ENCODE assay signal across 12 cellular contexts in genomic region chr1:188489336-188490112, GRCh38.
DNase-seq lines count a peak whose midpoint lies in the region; ATAC-seq, FAIRE-seq and TF ChIP-seq lines count a peak whose summit lies in the region.
"Had no signal": no experiment of that assay in that cellular context is flagged by ENCODE, and none has a peak within 500 bp of the region (broad histone marks: within the 10 kb centered on the region; RNA-seq: fewer than 3 reads in every experiment).

No MANE protein-coding gene starts in this region.

- TF ChIP-seq POLR2A in H54 (IDR thresholded peaks at IDR 0.05; ENCODE audit: low read depth, low read length) = no peak
- no peak for TF ChIP-seq POLR2A in H1 (IDR thresholded peaks at IDR 0.05; ENCODE audit: control extremely low read depth in 1 of 2, low read depth in 2 of 2, low read length in 2 of 2)

- H3K27me3 ChIP-seq in PC-9 (ENCODE audit: insufficient read depth, low read depth) = no peaks in the 10 kb centered on the region
- no peaks in the 10 kb centered on the region for H3K27me3 ChIP-seq in H1 (replicated peaks in 1 of 4; ENCODE audit: control insufficient read depth in 3 of 4, extremely low read depth in 1 of 4, insufficient read depth in 3 of 4, low read length in 3 of 4)
- H3K27me3 ChIP-seq: suprapubic skin had no signal

- DNase-seq in H54 (ENCODE audit: insufficient read length, low spot score) (peak; percentile 10), PC-9 (peak; percentile 55 to 59), H1 (ENCODE audit: low read depth in 1 of 2, low spot score in 2 of 2) (no peak), skeletal muscle cell (ENCODE audit: low read depth) (peak; percentile 19), NCI-H2107 (lab: John Stamatoyannopoulos, UW) (no peak)
- DNase-seq in activated CD4-positive, alpha-beta T cell treated with anti-CD3 and anti-CD28 coated beads, Interleukin-2, amount 10 ng/mL, durations not matched to agents 24 days and 14 days = no peak
- DNase-seq: activated naive CD8-positive, alpha-beta T cell treated with anti-CD3 and anti-CD28 coated beads, Interleukin-2, amount 10 ng/mL, durations not matched to agents 7 days and 5 days; NCI-H2081 had no signal

- no peak overlapping the region for H3K4ac ChIP-seq in H1 (replicated peaks; ENCODE audit: insufficient read length, low read depth, low read length)

- 88% methylated on average over 5 of the region's 5 CpGs; no CpG with 5 or more reads in 1 of the 2 experiments for WGBS in H1 (ENCODE audit: extremely low coverage in 1 of 2, insufficient coverage in 1 of 2, insufficient read length in 1 of 2, insufficient replicate concordance in 2 of 2, low coverage in 1 of 2, low lambda C conversion rate in 2 of 2, missing lambda C conversion rate in 1 of 2), 2 experiments

- peak; percentile 40 to 53 for TF ChIP-seq RAD21 in H1 (IDR thresholded peaks at IDR 0.05 in 1 of 2, conservative IDR thresholded peaks at IDR 0.05 in 1 of 2; ENCODE audit: low read depth in 2 of 2, low read length in 2 of 2)

- H3K18ac ChIP-seq in H1 (ENCODE audit: extremely low read depth, low read length) = no peak overlapping the region

- H2AFZ ChIP-seq in PC-9 (no peak overlapping the region), H1 (ENCODE audit: low read length) (no peak overlapping the region)

- H3K4me1 Mint-ChIP-seq in activated CD4-positive, alpha-beta T cell treated with anti-CD3 and anti-CD28 coated beads, Interleukin-2, amount 10 ng/mL, durations not matched to agents 24 days and 14 days = no peaks in the 10 kb centered on the region
- H3K4me1 Mint-ChIP-seq: activated naive CD8-positive, alpha-beta T cell treated with anti-CD3 and anti-CD28 coated beads, Interleukin-2, amount 10 ng/mL, durations not matched to agents 7 days and 5 days had no signal

- no peaks in the 10 kb centered on the region for H3F3A ChIP-seq in PC-9 (ENCODE audit: insufficient read depth, low read depth)

- no peak overlapping the region for H2BK5ac ChIP-seq in H1 (ENCODE audit: low read depth, low read length)

- no peak overlapping the region for H3K23ac ChIP-seq in H1 (ENCODE audit: insufficient read length)

- no peak for TF ChIP-seq EP300 in H1 (IDR thresholded peaks at IDR 0.05; ENCODE audit: borderline replicate concordance in 1 of 2, low read depth in 2 of 2, low read length in 2 of 2)

- no peak overlapping the region for H3K56ac ChIP-seq in H1 (replicated peaks; ENCODE audit: insufficient read length, low read depth, low read length)

- POLR2A ChIA-PET in PC-9 (lab: Charles Lee; ENCODE audit: unreplicated experiment) (no interaction called here), H1 (lab: Charles Lee; ENCODE audit: partially characterized antibody) (no interaction called here)

- no peaks in the 10 kb centered on the region for H3K9me2 ChIP-seq in PC-9 (ENCODE audit: insufficient read depth)

- BruUV-seq in PC-9 (replicated peaks; lab: Mats Ljungman, UMichigan) = no TSS peak

- no peak overlapping the region for H3K4me3 Mint-ChIP-seq in activated CD4-positive, alpha-beta T cell treated with anti-CD3 and anti-CD28 coated beads, Interleukin-2, amount 10 ng/mL, durations not matched to agents 24 days and 14 days
- H3K4me3 Mint-ChIP-seq: activated naive CD8-positive, alpha-beta T cell treated with anti-CD3 and anti-CD28 coated beads, Interleukin-2, amount 10 ng/mL, durations not matched to agents 7 days and 5 days had no signal

- H2BK12ac ChIP-seq in H1 (ENCODE audit: low read depth, low read length) = no peak overlapping the region

- CTCF ChIA-PET in PC-9 (lab: Charles Lee) = no interaction called here
- CTCF ChIA-PET in H1 (lab: Charles Lee; ENCODE audit: partially characterized antibody) = no interaction called here

- H3K36me3 ChIP-seq in PC-9 (ENCODE audit: low read depth) = no peaks in the 10 kb centered on the region
- no peaks in the 10 kb centered on the region for H3K36me3 ChIP-seq in H1 (ENCODE audit: control insufficient read depth in 2 of 4, insufficient read depth in 4 of 4, low read length in 3 of 4)
- H3K36me3 ChIP-seq: suprapubic skin had no signal

- no peak overlapping the region for H2AK5ac ChIP-seq in H1 (ENCODE audit: low read depth, low read length)

- H3K27ac ChIP-seq in PC-9 (peak overlapping the region; percentile 7; the same call in 1 of the 2 replicates), H1 (ENCODE audit: low read depth, low read length) (no peak overlapping the region)
- H3K27ac ChIP-seq: suprapubic skin had no signal

- H4K5ac ChIP-seq in H1 (ENCODE audit: insufficient read length, low read depth, low read length) = no peak overlapping the region

- FAIRE-seq in H54 (lab: Jason Lieb, UNC) (peak; percentile 79), H1 (lab: Jason Lieb, UNC) (no peak)
- FAIRE-seq: K562 had no signal

- H3K79me2 ChIP-seq in PC-9 (ENCODE audit: low read depth) (no peaks in the 10 kb centered on the region), H1 (ENCODE audit: control insufficient read depth in 1 of 2, insufficient read depth in 2 of 2, low read length in 2 of 2) (no peaks in the 10 kb centered on the region)

- H3K36me3 Mint-ChIP-seq in activated CD4-positive, alpha-beta T cell treated with anti-CD3 and anti-CD28 coated beads, Interleukin-2, amount 10 ng/mL, durations not matched to agents 24 days and 14 days (ENCODE audit: low read depth) = no peaks in the 10 kb centered on the region
- H3K36me3 Mint-ChIP-seq: activated naive CD8-positive, alpha-beta T cell treated with anti-CD3 and anti-CD28 coated beads, Interleukin-2, amount 10 ng/mL, durations not matched to agents 7 days and 5 days had no signal

- H3K4me3 ChIP-seq in PC-9 (no peak overlapping the region), H1 (ENCODE audit: extremely low read depth in 1 of 4, insufficient read depth in 2 of 4, low read depth in 3 of 4, low read length in 4 of 4) (no peak overlapping the region), skeletal muscle cell (ENCODE audit: low read depth, low read length) (no peak overlapping the region)
- H3K4me3 ChIP-seq: K562, suprapubic skin had no signal

- H3K23me2 ChIP-seq in H1 (ENCODE audit: low read depth, low read length) = no peaks in the 10 kb centered on the region

- no peak for ATAC-seq in esophagus mucosa
- ATAC-seq: K562, sciatic nerve had no signal

- H3K9ac ChIP-seq in H1 (replicated peaks in 1 of 4; ENCODE audit: extremely low read depth in 1 of 4, low read depth in 3 of 4, low read length in 3 of 4) = no peak overlapping the region

- H3K79me1 ChIP-seq in H1 (ENCODE audit: low read depth, low read length) = no peaks in the 10 kb centered on the region

- H2BK20ac ChIP-seq in H1 (ENCODE audit: low read length) = no peak overlapping the region

- peaks cover 3% of the 10 kb centered on the region for H3K9me3 Mint-ChIP-seq in activated CD4-positive, alpha-beta T cell treated with anti-CD3 and anti-CD28 coated beads, Interleukin-2, amount 10 ng/mL, durations not matched to agents 24 days and 14 days

- H3K4me1 ChIP-seq in PC-9 (replicated peaks; ENCODE audit: insufficient read depth) (peaks cover 15% of the 10 kb centered on the region), H1 (replicated peaks in 1 of 4; ENCODE audit: control insufficient read depth in 3 of 4, insufficient read depth in 4 of 4, low read length in 3 of 4) (no peaks in the 10 kb centered on the region)
- H3K4me1 ChIP-seq: suprapubic skin had no signal

- H4K20me1 ChIP-seq in PC-9 (ENCODE audit: insufficient read depth) (no peaks in the 10 kb centered on the region), H1 (replicated peaks in 1 of 2; ENCODE audit: control insufficient read depth in 1 of 2, insufficient read depth in 2 of 2, low read length in 2 of 2) (no peaks in the 10 kb centered on the region)

- H2BK15ac ChIP-seq in H1 (ENCODE audit: low read length) = no peak overlapping the region

- no peak overlapping the region for H4K8ac ChIP-seq in H1 (ENCODE audit: extremely low read depth, insufficient read depth, low read length)

- H3K27me3 Mint-ChIP-seq in activated CD4-positive, alpha-beta T cell treated with anti-CD3 and anti-CD28 coated beads, Interleukin-2, amount 10 ng/mL, durations not matched to agents 24 days and 14 days = no peaks in the 10 kb centered on the region
- H3K27me3 Mint-ChIP-seq: activated naive CD8-positive, alpha-beta T cell treated with anti-CD3 and anti-CD28 coated beads, Interleukin-2, amount 10 ng/mL, durations not matched to agents 7 days and 5 days had no signal

- no peak overlapping the region for H4K91ac ChIP-seq in H1 (replicated peaks; ENCODE audit: insufficient read length, low read length)

- H3K9me3 ChIP-seq in PC-9 (ENCODE audit: insufficient read depth, low read depth) (no peaks in the 10 kb centered on the region), H1 (ENCODE audit: insufficient read depth in 2 of 2, low read depth in 1 of 2, low read length in 1 of 2) (no peaks in the 10 kb centered on the region)
- H3K9me3 ChIP-seq: suprapubic skin had no signal

- H3K4me2 ChIP-seq in PC-9 (peak overlapping the region; percentile 40), H1 (ENCODE audit: insufficient read depth in 1 of 2, low read depth in 2 of 2, low read length in 2 of 2) (no peak overlapping the region)

- TF ChIP-seq CTCF in PC-9 (conservative IDR thresholded peaks at IDR 0.05) (no peak), H1 (IDR thresholded peaks at IDR 0.05; ENCODE audit: control extremely low read depth in 1 of 3, insufficient read depth in 1 of 3, low read depth in 1 of 3, low read length in 3 of 3) (no peak)

- no peak overlapping the region for H3K27ac Mint-ChIP-seq in activated CD4-positive, alpha-beta T cell treated with anti-CD3 and anti-CD28 coated beads, Interleukin-2, amount 10 ng/mL, durations not matched to agents 24 days and 14 days
- H3K27ac Mint-ChIP-seq: activated naive CD8-positive, alpha-beta T cell treated with anti-CD3 and anti-CD28 coated beads, Interleukin-2, amount 10 ng/mL, durations not matched to agents 7 days and 5 days had no signal

- no peak overlapping the region for H3K14ac ChIP-seq in H1 (ENCODE audit: insufficient read length)

- intact Hi-C loops in PC-9 (cut with micrococcal nuclease; ENCODE audit: unreplicated experiment) = no loop called here
- intact Hi-C loops in activated CD4-positive, alpha-beta T cell treated with anti-CD3 and anti-CD28 coated beads, Interleukin-2, amount 10 ng/mL, durations not matched to agents 24 days and 14 days (cut with micrococcal nuclease) = no loop called here

- H2BK120ac ChIP-seq in H1 (replicated peaks; ENCODE audit: low read depth, low read length) = no peak overlapping the region

TF ChIP-seq in H1, 55 proteins besides CTCF, POLR2A, EP300 and RAD21 (continues in another document):
- no peak for TF ChIP-seq HDAC2 (IDR thresholded peaks at IDR 0.05; ENCODE audit: borderline replicate concordance in 1 of 2, low read depth in 2 of 2, low read length in 2 of 2)
- TF ChIP-seq HDAC6 (IDR thresholded peaks at IDR 0.05; ENCODE audit: low read depth, low read length) = no peak
- no peak for TF ChIP-seq KDM5A (IDR thresholded peaks at IDR 0.05; ENCODE audit: low read length)
- TF ChIP-seq ASH2L (IDR thresholded peaks at IDR 0.05; ENCODE audit: low read length) = no peak
- TF ChIP-seq TBP (IDR thresholded peaks at IDR 0.05; ENCODE audit: low read depth, low read length) = no peak
- no peak for TF ChIP-seq POU5F1 (IDR thresholded peaks at IDR 0.05; ENCODE audit: low read depth, low read length)
- TF ChIP-seq SIRT6 (IDR thresholded peaks at IDR 0.05; ENCODE audit: low read length) = no peak
- no peak for TF ChIP-seq CTBP2 (IDR thresholded peaks at IDR 0.05; ENCODE audit: borderline replicate concordance, insufficient read depth, insufficient read length, low read length)

Comparison
In these comparisons a context has a peak if more than half of its experiments do, and no peak if none do; other contexts are left out.
1. DNase-seq: peak in H54 (single experiment), PC-9 (2 of 2) and skeletal muscle cell (single experiment); none in H1 (0 of 2), activated CD4-positive, alpha-beta T cell treated with anti-CD3 and anti-CD28 coated beads, Interleukin-2, amount 10 ng/mL, durations not matched to agents 24 days and 14 days (single experiment) and NCI-H2107 (single experiment).